In genomic region chr9:131837316-131837715, GRCh38 we compare ENCODE assay signal across 11 cellular contexts.
DNase-seq lines count a peak whose midpoint lies in the region; ATAC-seq and TF ChIP-seq lines count a peak whose summit lies in the region.
"Had no signal": no experiment of that assay in that cellular context is flagged by ENCODE, and none has a peak within 500 bp of the region (broad histone marks: within the 10 kb centered on the region; RNA-seq: fewer than 3 reads in every experiment).

No MANE protein-coding gene starts in this region.

- H3K27ac ChIP-seq in left lung: no peak overlapping the region
- H3K27ac ChIP-seq in trophoblast cell (ENCODE audit: low read depth, low read length): no peak overlapping the region

- peaks cover 0 to 50% of the 10 kb centered on the region in 2 donors for H3K27me3 ChIP-seq in left lung
- no peaks in the 10 kb centered on the region for H3K27me3 ChIP-seq in trophoblast cell (ENCODE audit: insufficient read depth, low read length)

- no peak overlapping the region for H2AFZ ChIP-seq in trophoblast cell (ENCODE audit: insufficient read depth, low read length, poor library complexity)

- ATAC-seq in left lung (peak; percentile 65), HG03521 (IDR thresholded peaks at IDR 0.05; ENCODE audit: unreplicated experiment) (no peak), GM19395 (IDR thresholded peaks at IDR 0.05; ENCODE audit: unreplicated experiment) (no peak)

- no peaks in the 10 kb centered on the region for H3K36me3 ChIP-seq in left lung
- H3K36me3 ChIP-seq in trophoblast cell (ENCODE audit: control insufficient read depth in 1 of 2, insufficient read depth in 2 of 2, low read length in 2 of 2): no peaks in the 10 kb centered on the region

- H2AK5ac ChIP-seq in trophoblast cell (ENCODE audit: low read length): no peak overlapping the region

- CTCF ChIA-PET in activated CD4-positive, alpha-beta memory T cell treated with anti-CD3 and anti-CD28 coated beads for 36 hours (lab: Charles Lee): interaction anchor here (1.6 kb wide), 1 partner anchor 332 kb away, joined by 4 read pairs; no protein-coding TSS in a partner anchor

- peaks cover 25% of the 10 kb centered on the region for H3K27me3 Mint-ChIP-seq in activated CD4-positive, alpha-beta memory T cell treated with anti-CD3 and anti-CD28 coated beads for 36 hours

- H3K9me3 Mint-ChIP-seq in activated CD4-positive, alpha-beta memory T cell treated with anti-CD3 and anti-CD28 coated beads for 36 hours: peaks cover 15% of the 10 kb centered on the region

- H2BK12ac ChIP-seq in trophoblast cell (ENCODE audit: low read length): no peak overlapping the region

- peaks cover 28% of the 10 kb centered on the region for H3K4me1 Mint-ChIP-seq in activated CD4-positive, alpha-beta memory T cell treated with anti-CD3 and anti-CD28 coated beads for 36 hours (ENCODE audit: low read depth)

- H4K8ac ChIP-seq in trophoblast cell (ENCODE audit: low read depth, low read length): no peak overlapping the region

- H3K18ac ChIP-seq in trophoblast cell (ENCODE audit: low read length): no peak overlapping the region

- no peak overlapping the region for H3K14ac ChIP-seq in trophoblast cell (ENCODE audit: low read length)

- no peak for TF ChIP-seq POLR2A in lower leg skin (IDR thresholded peaks at IDR 0.05)

- peak; percentile 75 for DNase-seq in D341Med (ENCODE audit: low spot score)
- DNase-seq in HuH-7 (ENCODE audit: low spot score): peak; percentile 84
- peak; percentile 25 for DNase-seq in activated CD4-positive, alpha-beta memory T cell treated with anti-CD3 and anti-CD28 coated beads for 36 hours
- DNase-seq in left lung: no peak
- no peak for DNase-seq in trophoblast cell
- no peak for DNase-seq in lower leg skin (ENCODE audit: low spot score in 2 of 2)
- DNase-seq: activated naive CD4-positive, alpha-beta T cell treated with anti-CD3 and anti-CD28 coated beads for 36 hours; KBM-7; midbrain had no signal

- no peak overlapping the region for H3K4ac ChIP-seq in trophoblast cell (ENCODE audit: low read depth, low read length)

- no peak overlapping the region for H2BK5ac ChIP-seq in trophoblast cell (ENCODE audit: low read depth, low read length, poor library complexity)

- no peak overlapping the region for H3K23ac ChIP-seq in trophoblast cell (ENCODE audit: low read length)

- no peak overlapping the region for H4K12ac ChIP-seq in trophoblast cell (ENCODE audit: low read depth, low read length)

- H3K4me2 ChIP-seq in trophoblast cell (ENCODE audit: low read length): no peak overlapping the region

- H2BK120ac ChIP-seq in trophoblast cell (ENCODE audit: insufficient read depth, low read length, poor library complexity): no peak overlapping the region

- no peak overlapping the region for H3K9ac ChIP-seq in trophoblast cell (ENCODE audit: low read length)

- WGBS in trophoblast cell (ENCODE audit: extremely low coverage, insufficient coverage, insufficient read length): no CpG with 5 or more reads among the region's 10 CpGs
- WGBS in lower leg skin, 2 donors: 63 to 73% methylated on average over 10 of the region's 10 CpGs

- no peak overlapping the region for H3K4me3 ChIP-seq in left lung
- no peak overlapping the region for H3K4me3 ChIP-seq in trophoblast cell (ENCODE audit: low read depth, low read length)
- H3K4me3 ChIP-seq in lower leg skin (ENCODE audit: low read depth, poor library complexity, severe bottlenecking): no peak overlapping the region

- no peak overlapping the region for H3K27ac Mint-ChIP-seq in activated CD4-positive, alpha-beta memory T cell treated with anti-CD3 and anti-CD28 coated beads for 36 hours
- H3K27ac Mint-ChIP-seq: activated naive CD4-positive, alpha-beta T cell treated with anti-CD3 and anti-CD28 coated beads for 36 hours had no signal

- TF ChIP-seq CTCF in left lung (IDR thresholded peaks at IDR 0.05): no peak
- TF ChIP-seq CTCF in lower leg skin (IDR thresholded peaks at IDR 0.05): no peak

- H3K9me3 ChIP-seq in left lung (peaks cover 0 to 13% of the 10 kb centered on the region in 2 donors), trophoblast cell (ENCODE audit: insufficient read depth, low read depth, low read length) (peaks cover 8% of the 10 kb centered on the region)

- H3K79me1 ChIP-seq in trophoblast cell (ENCODE audit: low read length): no peaks in the 10 kb centered on the region

- H4K91ac ChIP-seq in trophoblast cell (ENCODE audit: low read depth, low read length): no peak overlapping the region

- H3K79me2 ChIP-seq in trophoblast cell (ENCODE audit: control insufficient read depth, insufficient read depth, low read length, poor library complexity): no peaks in the 10 kb centered on the region

- intact Hi-C loops in activated CD4-positive, alpha-beta memory T cell treated with anti-CD3 and anti-CD28 coated beads for 36 hours (cut with micrococcal nuclease): no loop called here
- intact Hi-C loops in left lung (cut with DNase I) (no loop called here), lower leg skin (cut with DNase I; ENCODE audit: low total_unique reads) (no loop called here)

- POLR2A ChIA-PET in activated CD4-positive, alpha-beta memory T cell treated with anti-CD3 and anti-CD28 coated beads for 36 hours (lab: Charles Lee): no interaction called here

- H3K4me3 Mint-ChIP-seq in activated CD4-positive, alpha-beta memory T cell treated with anti-CD3 and anti-CD28 coated beads for 36 hours: no peak overlapping the region
- H3K4me3 Mint-ChIP-seq: activated naive CD4-positive, alpha-beta T cell treated with anti-CD3 and anti-CD28 coated beads for 36 hours had no signal

- peaks cover 4% of the 10 kb centered on the region for H3K36me3 Mint-ChIP-seq in activated CD4-positive, alpha-beta memory T cell treated with anti-CD3 and anti-CD28 coated beads for 36 hours

- H3K4me1 ChIP-seq in left lung (no peaks in the 10 kb centered on the region), trophoblast cell (ENCODE audit: control insufficient read depth in 1 of 2, insufficient read depth in 2 of 2, low read length in 2 of 2) (no peaks in the 10 kb centered on the region)

Comparison
In these comparisons a context has a peak if more than half of its experiments do, and no peak if none do; other contexts are left out.
1. DNase-seq: peak in D341Med (single experiment), HuH-7 (single experiment) and activated CD4-positive, alpha-beta memory T cell treated with anti-CD3 and anti-CD28 coated beads for 36 hours (single experiment); none in left lung (0 of 2), trophoblast cell (0 of 2) and lower leg skin (0 of 2).